In genomic region chr1:226772456-226773139, GRCh38 we compare ENCODE assay signal across 1 cellular context.
A peak's percentile ranks its signal among the peaks of the same experiment; 100 is the strongest.
TF ChIP-seq lines count a peak whose summit lies in the region.

No MANE protein-coding gene starts in this region.

TF ChIP-seq in GM12878, 131 proteins besides CTCF, POLR2A, EP300 and RAD21 (continued from another document):
- TF ChIP-seq ASH2L (IDR thresholded peaks at IDR 0.05; ENCODE audit: borderline replicate concordance, low read depth) (no peak), ZNF592 (IDR thresholded peaks at IDR 0.05) (no peak), TCF12 (IDR thresholded peaks at IDR 0.05; ENCODE audit: low read depth, low read length) (no peak), MTA2 (IDR thresholded peaks at IDR 0.05; ENCODE audit: low read depth) (peak; percentile 36; the same call in 1 of the 2 replicates), PML (IDR thresholded peaks at IDR 0.05; ENCODE audit: low read length) (0 out of 2 replicates have a peak, but pooled peaks have one; percentile 37), SUZ12 (IDR thresholded peaks at IDR 0.05; ENCODE audit: unreplicated experiment) (no peak), BMI1 (IDR thresholded peaks at IDR 0.05; ENCODE audit: borderline replicate concordance) (no peak), SKIL (IDR thresholded peaks at IDR 0.05; ENCODE audit: low read depth, poor library complexity, severe bottlenecking) (no peak), FOXM1 (IDR thresholded peaks at IDR 0.05; ENCODE audit: low read depth, low read length) (no peak), SMAD1 (IDR thresholded peaks at IDR 0.05; ENCODE audit: low read depth, partially characterized antibody) (no peak), EGR1 (IDR thresholded peaks at IDR 0.05; ENCODE audit: borderline replicate concordance in 1 of 2, low read depth in 2 of 2, low read length in 2 of 2) (no peak), ATF3 (IDR thresholded peaks at IDR 0.05; ENCODE audit: borderline replicate concordance, extremely low read depth, low read depth, low read length) (no peak), HDAC2 (IDR thresholded peaks at IDR 0.05) (no peak), SMARCA5 (IDR thresholded peaks at IDR 0.05) (no peak), IKZF1 (conservative IDR thresholded peaks at IDR 0.05) (peak; percentile 59)
